20 cellular contexts compared by ENCODE assay signal in the genomic region with DNA sequence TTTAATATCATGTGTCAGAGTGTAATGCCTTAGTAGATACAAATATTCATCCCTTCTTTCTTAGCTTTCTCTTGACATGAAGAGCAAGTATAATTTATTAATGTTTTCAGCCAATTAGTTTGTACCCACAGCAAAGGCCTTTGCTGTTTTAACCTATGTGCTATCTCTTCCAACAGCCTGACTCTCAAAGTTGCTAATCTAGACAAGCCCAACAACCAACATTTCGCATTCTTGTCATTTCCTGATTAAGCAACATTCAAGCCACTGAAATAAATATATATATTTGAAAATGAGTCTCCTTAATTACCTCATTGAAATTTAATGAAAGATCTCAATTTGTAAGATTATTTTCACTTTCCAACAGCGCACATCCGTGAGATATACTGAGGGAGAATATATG. TPM values are rescaled to one million over a fixed set of nuclear protein-coding genes. Genes with fewer than 3 reads are reported as not detected.
DNase-seq lines count a peak whose midpoint lies in the region; ATAC-seq and TF ChIP-seq lines count a peak whose summit lies in the region.
"Had no signal": no experiment of that assay in that cellular context is flagged by ENCODE, and none has a peak within 500 bp of the region (broad histone marks: within the 10 kb centered on the region; RNA-seq: fewer than 3 reads in every experiment).

No MANE protein-coding gene starts in this region.

- peak overlapping the region; percentile 43 for H3K27ac Mint-ChIP-seq in mesothelial cell of epicardium
- H3K27ac Mint-ChIP-seq: GM23338, HFFc6 had no signal

- DNase-seq in cardiac muscle cell (ENCODE audit: low read depth in 1 of 2, low spot score in 1 of 2) (peak in 1 of 2 donors; percentile 60), cardiac septum (ENCODE audit: low spot score) (no peak), amniotic epithelial cell (ENCODE audit: low read depth) (peak; percentile 78), fibroblast of pulmonary artery (ENCODE audit: low read depth) (peak; percentile 50), mesothelial cell of epicardium (ENCODE audit: low spot score in 2 of 2, unreplicated experiment in 2 of 2) (no peak), NCI-H510A (lab: John Stamatoyannopoulos, UW) (no peak)
- DNase-seq: 8988T; CD4-positive, alpha-beta memory T cell; DMS153; DMS79; GDM1; HFFc6 had no signal

- H3K9me3 Mint-ChIP-seq in mesothelial cell of epicardium: peaks cover 23% of the 10 kb centered on the region
- H3K9me3 Mint-ChIP-seq: HFFc6 had no signal

- H3K27ac ChIP-seq in cardiac muscle cell: peak overlapping the region; percentile 35
- H3K27ac ChIP-seq: BLaER1 had no signal

- peaks cover 14% of the 10 kb centered on the region for H3K4me1 ChIP-seq in cardiac muscle cell (ENCODE audit: low read depth)
- H3K4me1 ChIP-seq: BLaER1 had no signal

- intact Hi-C loops in cardiac septum (cut with DNase I): no loop called here

- H3K4me1 Mint-ChIP-seq in mesothelial cell of epicardium: peaks cover 50% of the 10 kb centered on the region

- TF ChIP-seq CTCF in cardiac muscle cell (IDR thresholded peaks at IDR 0.05; ENCODE audit: low read depth, low read length): no peak
- TF ChIP-seq CTCF in fibroblast of pulmonary artery (IDR thresholded peaks at IDR 0.05; ENCODE audit: low read length, missing control alignments): no peak
- TF ChIP-seq CTCF in mesothelial cell of epicardium (IDR thresholded peaks at IDR 0.05; ENCODE audit: unreplicated experiment): no peak

- H3K9me3 ChIP-seq in cardiac muscle cell (ENCODE audit: low read depth): no peaks in the 10 kb centered on the region

- H3K36me3 ChIP-seq in cardiac muscle cell: no peaks in the 10 kb centered on the region
- H3K36me3 ChIP-seq: BLaER1 had no signal

- no peaks in the 10 kb centered on the region for H3K27me3 ChIP-seq in cardiac muscle cell
- H3K27me3 ChIP-seq: BLaER1 had no signal

- H3K36me3 Mint-ChIP-seq in mesothelial cell of epicardium: peaks cover 30% of the 10 kb centered on the region

- no peaks in the 10 kb centered on the region for H3K27me3 Mint-ChIP-seq in mesothelial cell of epicardium (ENCODE audit: low read depth)
- H3K27me3 Mint-ChIP-seq: CD4-positive, alpha-beta memory T cell had no signal

- no peak overlapping the region for H3K4me3 Mint-ChIP-seq in mesothelial cell of epicardium
- H3K4me3 Mint-ChIP-seq: CD14-positive monocyte; CD4-positive, alpha-beta memory T cell; GM23338; HFFc6 had no signal

- ATAC-seq in HG03045 (IDR thresholded peaks at IDR 0.05; ENCODE audit: unreplicated experiment) (no peak), HG03521 (IDR thresholded peaks at IDR 0.05; ENCODE audit: unreplicated experiment) (no peak)
- ATAC-seq: GM23338, HCT116, HepG2 had no signal

- H3K4me3 ChIP-seq in cardiac muscle cell: no peak overlapping the region
- no peak overlapping the region for H3K4me3 ChIP-seq in fibroblast of pulmonary artery (replicated peaks; ENCODE audit: low read depth, low read length)
- H3K4me3 ChIP-seq: BLaER1, GM23338 had no signal

RNA-seq across cellular contexts. Expression of gene EPSTI1, which starts 18.5 kb away (rescaled TPM):
- total RNA-seq in cardiac muscle cell (8.3 and 11.8 TPM in 2 replicates), cardiac septum (2.7 TPM), mesothelial cell of epicardium (37.3 to 44.0 TPM (median 42.7 TPM) in 3 replicates)
- 11.1 and 11.9 TPM in 2 replicates for polyA plus RNA-seq in cardiac muscle cell
- total RNA-seq: A673, HepG2 had no signal

RNA-seq across cellular contexts. Expression of gene DNAJC15, which starts 49.8 kb away (rescaled TPM):
- total RNA-seq in cardiac muscle cell (0.88 and 1.0 TPM in 2 replicates), cardiac septum (20.7 TPM), mesothelial cell of epicardium (31.6 to 35.9 TPM (median 32.5 TPM) in 3 replicates)
- polyA plus RNA-seq in cardiac muscle cell: 3.9 and 5.2 TPM in 2 replicates

Comparison
In these comparisons a context has a peak if more than half of its experiments do, and no peak if none do; other contexts are left out.
1. RNA of gene DNAJC15, which starts 49.8 kb away (total RNA-seq): 31.6 to 35.9 TPM in mesothelial cell of epicardium and 20.7 TPM in cardiac septum (single experiment); 0.88 to 1.0 TPM in cardiac muscle cell; every median in the first group is over 10 times any median in the second.
2. DNase-seq: peak in amniotic epithelial cell (single experiment) and fibroblast of pulmonary artery (single experiment); none in cardiac septum (single experiment), mesothelial cell of epicardium (0 of 2) and NCI-H510A (single experiment).